ENCODE assay signal across 8 cellular contexts in genomic region chr7:65798111-65799075, GRCh38.
DNase-seq lines count a peak whose midpoint lies in the region; ATAC-seq and TF ChIP-seq lines count a peak whose summit lies in the region.

No MANE protein-coding gene starts in this region.

- peaks cover 8% of the 10 kb centered on the region for H3K4me1 Mint-ChIP-seq in central memory CD8-positive, alpha-beta T cell

- no peak overlapping the region for H3K4me3 ChIP-seq in colonic mucosa
- H3K4me3 ChIP-seq in ascending aorta, result no peak overlapping the region

- intact Hi-C loops in colonic mucosa (cut with DNase I) (no loop called here), ascending aorta (cut with DNase I) (no loop called here)

- H3K4me3 Mint-ChIP-seq in central memory CD8-positive, alpha-beta T cell, result no peak overlapping the region

- H3K9me3 Mint-ChIP-seq in central memory CD8-positive, alpha-beta T cell, result no peaks in the 10 kb centered on the region

- H3K27me3 ChIP-seq in colonic mucosa (no peaks in the 10 kb centered on the region), ascending aorta (no peaks in the 10 kb centered on the region)

- no peak overlapping the region for H3K9ac ChIP-seq in colonic mucosa (ENCODE audit: low read depth in 2 of 2, low read length in 2 of 2)

- H3K36me3 Mint-ChIP-seq in central memory CD8-positive, alpha-beta T cell (ENCODE audit: insufficient read depth), result peaks cover 2% of the 10 kb centered on the region

- no peaks in the 10 kb centered on the region for H3K27me3 Mint-ChIP-seq in central memory CD8-positive, alpha-beta T cell

- ATAC-seq in GM21515 (IDR thresholded peaks at IDR 0.05; ENCODE audit: unreplicated experiment), result peak; percentile 97
- peak; percentile 97 for ATAC-seq in HG03571 (IDR thresholded peaks at IDR 0.05; ENCODE audit: unreplicated experiment)
- peak; percentile 88 for ATAC-seq in central memory CD8-positive, alpha-beta T cell (replicated peaks; ENCODE audit: extremely low read depth, poor library complexity, severe bottlenecking)

- POLR2A ChIA-PET in HEK293T (lab: Yijun Ruan, JAX), result no interaction called here

- H3K27ac ChIP-seq in colonic mucosa (no peak overlapping the region), ascending aorta (no peak overlapping the region)

- peak overlapping the region; percentile 47 for H3K27ac Mint-ChIP-seq in central memory CD8-positive, alpha-beta T cell (ENCODE audit: low read depth)

- no peak for TF ChIP-seq CTCF in GM10266 (IDR thresholded peaks at IDR 0.05; ENCODE audit: control insufficient read depth, insufficient read depth, low read depth, missing control alignments)
- no peak for TF ChIP-seq CTCF in colonic mucosa (IDR thresholded peaks at IDR 0.05)
- TF ChIP-seq CTCF in ascending aorta (IDR thresholded peaks at IDR 0.05), result no peak

- CTCF ChIA-PET in HEK293T (lab: Yijun Ruan, JAX), result no interaction called here

- H3K4me1 ChIP-seq in colonic mucosa, result no peaks in the 10 kb centered on the region
- no peaks in the 10 kb centered on the region for H3K4me1 ChIP-seq in ascending aorta

- DNase-seq in GM10266 (ENCODE audit: extremely low spot score) (peak; percentile 40), colonic mucosa (no peak), mucosa of gallbladder (ENCODE audit: low spot score) (no peak), ascending aorta (ENCODE audit: low spot score in 2 of 2) (no peak), HEK293T (ENCODE audit: extremely low spot score) (no peak)
- no peak for DNase-seq in central memory CD8-positive, alpha-beta T cell (ENCODE audit: low spot score in 2 of 2)

- no peaks in the 10 kb centered on the region for H3K9me3 ChIP-seq in colonic mucosa
- H3K9me3 ChIP-seq in ascending aorta, result no peaks in the 10 kb centered on the region

- H3K36me3 ChIP-seq in colonic mucosa, result no peaks in the 10 kb centered on the region
- H3K36me3 ChIP-seq in ascending aorta, result no peaks in the 10 kb centered on the region

TF ChIP-seq in HEK293T, 16 proteins besides CTCF, POLR2A, EP300 and RAD21:
- TF ChIP-seq PKNOX1 (IDR thresholded peaks at IDR 0.05) (no peak), FOXK2 (IDR thresholded peaks at IDR 0.05) (no peak), ARNT (IDR thresholded peaks at IDR 0.05) (no peak), ELF4 (IDR thresholded peaks at IDR 0.05) (no peak), FOXA1 (IDR thresholded peaks at IDR 0.05) (no peak)
